In genomic region chr11:269146-269890, GRCh38 we compare ENCODE assay signal across 1 cellular context.
TF ChIP-seq lines count a peak whose summit lies in the region.

No MANE protein-coding gene starts in this region.

TF ChIP-seq in K562, 482 proteins besides CTCF, POLR2A, EP300 and RAD21 (continued from another document):
- TF ChIP-seq, protein P1, sequence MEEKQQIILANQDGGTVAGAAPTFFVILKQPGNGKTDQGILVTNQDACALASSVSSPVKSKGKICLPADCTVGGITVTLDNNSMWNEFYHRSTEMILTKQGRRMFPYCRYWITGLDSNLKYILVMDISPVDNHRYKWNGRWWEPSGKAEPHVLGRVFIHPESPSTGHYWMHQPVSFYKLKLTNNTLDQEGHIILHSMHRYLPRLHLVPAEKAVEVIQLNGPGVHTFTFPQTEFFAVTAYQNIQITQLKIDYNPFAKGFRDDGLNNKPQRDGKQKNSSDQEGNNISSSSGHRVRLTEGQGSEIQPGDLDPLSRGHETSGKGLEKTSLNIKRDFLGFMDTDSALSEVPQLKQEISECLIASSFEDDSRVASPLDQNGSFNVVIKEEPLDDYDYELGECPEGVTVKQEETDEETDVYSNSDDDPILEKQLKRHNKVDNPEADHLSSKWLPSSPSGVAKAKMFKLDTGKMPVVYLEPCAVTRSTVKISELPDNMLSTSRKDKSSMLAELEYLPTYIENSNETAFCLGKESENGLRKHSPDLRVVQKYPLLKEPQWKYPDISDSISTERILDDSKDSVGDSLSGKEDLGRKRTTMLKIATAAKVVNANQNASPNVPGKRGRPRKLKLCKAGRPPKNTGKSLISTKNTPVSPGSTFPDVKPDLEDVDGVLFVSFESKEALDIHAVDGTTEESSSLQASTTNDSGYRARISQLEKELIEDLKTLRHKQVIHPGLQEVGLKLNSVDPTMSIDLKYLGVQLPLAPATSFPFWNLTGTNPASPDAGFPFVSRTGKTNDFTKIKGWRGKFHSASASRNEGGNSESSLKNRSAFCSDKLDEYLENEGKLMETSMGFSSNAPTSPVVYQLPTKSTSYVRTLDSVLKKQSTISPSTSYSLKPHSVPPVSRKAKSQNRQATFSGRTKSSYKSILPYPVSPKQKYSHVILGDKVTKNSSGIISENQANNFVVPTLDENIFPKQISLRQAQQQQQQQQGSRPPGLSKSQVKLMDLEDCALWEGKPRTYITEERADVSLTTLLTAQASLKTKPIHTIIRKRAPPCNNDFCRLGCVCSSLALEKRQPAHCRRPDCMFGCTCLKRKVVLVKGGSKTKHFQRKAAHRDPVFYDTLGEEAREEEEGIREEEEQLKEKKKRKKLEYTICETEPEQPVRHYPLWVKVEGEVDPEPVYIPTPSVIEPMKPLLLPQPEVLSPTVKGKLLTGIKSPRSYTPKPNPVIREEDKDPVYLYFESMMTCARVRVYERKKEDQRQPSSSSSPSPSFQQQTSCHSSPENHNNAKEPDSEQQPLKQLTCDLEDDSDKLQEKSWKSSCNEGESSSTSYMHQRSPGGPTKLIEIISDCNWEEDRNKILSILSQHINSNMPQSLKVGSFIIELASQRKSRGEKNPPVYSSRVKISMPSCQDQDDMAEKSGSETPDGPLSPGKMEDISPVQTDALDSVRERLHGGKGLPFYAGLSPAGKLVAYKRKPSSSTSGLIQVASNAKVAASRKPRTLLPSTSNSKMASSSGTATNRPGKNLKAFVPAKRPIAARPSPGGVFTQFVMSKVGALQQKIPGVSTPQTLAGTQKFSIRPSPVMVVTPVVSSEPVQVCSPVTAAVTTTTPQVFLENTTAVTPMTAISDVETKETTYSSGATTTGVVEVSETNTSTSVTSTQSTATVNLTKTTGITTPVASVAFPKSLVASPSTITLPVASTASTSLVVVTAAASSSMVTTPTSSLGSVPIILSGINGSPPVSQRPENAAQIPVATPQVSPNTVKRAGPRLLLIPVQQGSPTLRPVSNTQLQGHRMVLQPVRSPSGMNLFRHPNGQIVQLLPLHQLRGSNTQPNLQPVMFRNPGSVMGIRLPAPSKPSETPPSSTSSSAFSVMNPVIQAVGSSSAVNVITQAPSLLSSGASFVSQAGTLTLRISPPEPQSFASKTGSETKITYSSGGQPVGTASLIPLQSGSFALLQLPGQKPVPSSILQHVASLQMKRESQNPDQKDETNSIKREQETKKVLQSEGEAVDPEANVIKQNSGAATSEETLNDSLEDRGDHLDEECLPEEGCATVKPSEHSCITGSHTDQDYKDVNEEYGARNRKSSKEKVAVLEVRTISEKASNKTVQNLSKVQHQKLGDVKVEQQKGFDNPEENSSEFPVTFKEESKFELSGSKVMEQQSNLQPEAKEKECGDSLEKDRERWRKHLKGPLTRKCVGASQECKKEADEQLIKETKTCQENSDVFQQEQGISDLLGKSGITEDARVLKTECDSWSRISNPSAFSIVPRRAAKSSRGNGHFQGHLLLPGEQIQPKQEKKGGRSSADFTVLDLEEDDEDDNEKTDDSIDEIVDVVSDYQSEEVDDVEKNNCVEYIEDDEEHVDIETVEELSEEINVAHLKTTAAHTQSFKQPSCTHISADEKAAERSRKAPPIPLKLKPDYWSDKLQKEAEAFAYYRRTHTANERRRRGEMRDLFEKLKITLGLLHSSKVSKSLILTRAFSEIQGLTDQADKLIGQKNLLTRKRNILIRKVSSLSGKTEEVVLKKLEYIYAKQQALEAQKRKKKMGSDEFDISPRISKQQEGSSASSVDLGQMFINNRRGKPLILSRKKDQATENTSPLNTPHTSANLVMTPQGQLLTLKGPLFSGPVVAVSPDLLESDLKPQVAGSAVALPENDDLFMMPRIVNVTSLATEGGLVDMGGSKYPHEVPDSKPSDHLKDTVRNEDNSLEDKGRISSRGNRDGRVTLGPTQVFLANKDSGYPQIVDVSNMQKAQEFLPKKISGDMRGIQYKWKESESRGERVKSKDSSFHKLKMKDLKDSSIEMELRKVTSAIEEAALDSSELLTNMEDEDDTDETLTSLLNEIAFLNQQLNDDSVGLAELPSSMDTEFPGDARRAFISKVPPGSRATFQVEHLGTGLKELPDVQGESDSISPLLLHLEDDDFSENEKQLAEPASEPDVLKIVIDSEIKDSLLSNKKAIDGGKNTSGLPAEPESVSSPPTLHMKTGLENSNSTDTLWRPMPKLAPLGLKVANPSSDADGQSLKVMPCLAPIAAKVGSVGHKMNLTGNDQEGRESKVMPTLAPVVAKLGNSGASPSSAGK (IDR thresholded peaks at IDR 0.05) = peak; percentile 51
- no peak for TF ChIP-seq PRMT5 (CRISPR knock-in tag; IDR thresholded peaks at IDR 0.05)
- TF ChIP-seq ZNF316 (IDR thresholded peaks at IDR 0.05) = peak; percentile 21; the same call in 1 of the 2 replicates
- no peak for TF ChIP-seq CCAR2 (IDR thresholded peaks at IDR 0.05; ENCODE audit: low read depth, low read length)
- TF ChIP-seq TAF15 (IDR thresholded peaks at IDR 0.05; ENCODE audit: low read depth, low read length) = no peak
- TF ChIP-seq ELF1 (tag; IDR thresholded peaks at IDR 0.05) = peak; percentile 51; the same call in 1 of the 2 replicates
- no peak; the same call in 1 of the 2 replicates for TF ChIP-seq MTA3 (IDR thresholded peaks at IDR 0.05; ENCODE audit: borderline replicate concordance)
- no peak for TF ChIP-seq BRCA1 (IDR thresholded peaks at IDR 0.05)
- no peak for TF ChIP-seq BRCA1 (CRISPR knock-in tag; IDR thresholded peaks at IDR 0.05)
- peak; percentile 88 for TF ChIP-seq MYC (IDR thresholded peaks at IDR 0.05; ENCODE audit: low read depth, low read length)
- no peak for TF ChIP-seq MYC (CRISPR knock-in tag; IDR thresholded peaks at IDR 0.05; ENCODE audit: borderline replicate concordance, low read depth)
- TF ChIP-seq, protein P2, sequence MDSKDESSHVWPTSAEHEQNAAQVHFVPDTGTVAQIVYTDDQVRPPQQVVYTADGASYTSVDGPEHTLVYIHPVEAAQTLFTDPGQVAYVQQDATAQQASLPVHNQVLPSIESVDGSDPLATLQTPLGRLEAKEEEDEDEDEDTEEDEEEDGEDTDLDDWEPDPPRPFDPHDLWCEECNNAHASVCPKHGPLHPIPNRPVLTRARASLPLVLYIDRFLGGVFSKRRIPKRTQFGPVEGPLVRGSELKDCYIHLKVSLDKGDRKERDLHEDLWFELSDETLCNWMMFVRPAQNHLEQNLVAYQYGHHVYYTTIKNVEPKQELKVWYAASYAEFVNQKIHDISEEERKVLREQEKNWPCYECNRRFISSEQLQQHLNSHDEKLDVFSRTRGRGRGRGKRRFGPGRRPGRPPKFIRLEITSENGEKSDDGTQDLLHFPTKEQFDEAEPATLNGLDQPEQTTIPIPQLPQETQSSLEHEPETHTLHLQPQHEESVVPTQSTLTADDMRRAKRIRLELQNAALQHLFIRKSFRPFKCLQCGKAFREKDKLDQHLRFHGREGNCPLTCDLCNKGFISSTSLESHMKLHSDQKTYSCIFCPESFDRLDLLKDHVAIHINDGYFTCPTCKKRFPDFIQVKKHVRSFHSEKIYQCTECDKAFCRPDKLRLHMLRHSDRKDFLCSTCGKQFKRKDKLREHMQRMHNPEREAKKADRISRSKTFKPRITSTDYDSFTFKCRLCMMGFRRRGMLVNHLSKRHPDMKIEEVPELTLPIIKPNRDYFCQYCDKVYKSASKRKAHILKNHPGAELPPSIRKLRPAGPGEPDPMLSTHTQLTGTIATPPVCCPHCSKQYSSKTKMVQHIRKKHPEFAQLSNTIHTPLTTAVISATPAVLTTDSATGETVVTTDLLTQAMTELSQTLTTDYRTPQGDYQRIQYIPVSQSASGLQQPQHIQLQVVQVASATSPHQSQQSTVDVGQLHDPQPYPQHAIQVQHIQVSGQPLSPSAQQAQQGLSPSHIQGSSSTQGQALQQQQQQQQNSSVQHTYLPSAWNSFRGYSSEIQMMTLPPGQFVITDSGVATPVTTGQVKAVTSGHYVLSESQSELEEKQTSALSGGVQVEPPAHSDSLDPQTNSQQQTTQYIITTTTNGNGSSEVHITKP (IDR thresholded peaks at IDR 0.05; ENCODE audit: partially characterized antibody) = peak; percentile 98
- TF ChIP-seq ZNF75A (CRISPR knock-in tag; IDR thresholded peaks at IDR 0.05) = no peak
- TF ChIP-seq FOXP4 (CRISPR knock-in tag; IDR thresholded peaks at IDR 0.05; ENCODE audit: borderline replicate concordance) = no peak
- no peak for TF ChIP-seq NFIC (IDR thresholded peaks at IDR 0.05)
- TF ChIP-seq HLTF (IDR thresholded peaks at IDR 0.05) = no peak
- no peak for TF ChIP-seq PTTG1 (tag; IDR thresholded peaks at IDR 0.05; ENCODE audit: low read depth)
- TF ChIP-seq, protein P3, sequence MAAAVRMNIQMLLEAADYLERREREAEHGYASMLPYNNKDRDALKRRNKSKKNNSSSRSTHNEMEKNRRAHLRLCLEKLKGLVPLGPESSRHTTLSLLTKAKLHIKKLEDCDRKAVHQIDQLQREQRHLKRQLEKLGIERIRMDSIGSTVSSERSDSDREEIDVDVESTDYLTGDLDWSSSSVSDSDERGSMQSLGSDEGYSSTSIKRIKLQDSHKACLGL (CRISPR knock-in tag; IDR thresholded peaks at IDR 0.05; ENCODE audit: borderline replicate concordance, poor library complexity, severe bottlenecking) = no peak
- TF ChIP-seq ESRRA (IDR thresholded peaks at IDR 0.05; ENCODE audit: borderline replicate concordance, low read depth) = no peak; the same call in 1 of the 2 replicates
